In genomic region chr3:30408105-30408557, GRCh38 we compare ENCODE assay signal across 18 cellular contexts.
A peak's percentile ranks its signal among the peaks of the same experiment; 100 is the strongest.
DNase-seq lines count a peak whose midpoint lies in the region; TF ChIP-seq lines count a peak whose summit lies in the region.
"Had no signal": no experiment of that assay in that cellular context is flagged by ENCODE, and none has a peak within 500 bp of the region (broad histone marks: within the 10 kb centered on the region; RNA-seq: fewer than 3 reads in every experiment).

No MANE protein-coding gene starts in this region.

- peak; percentile 8 for DNase-seq in Daoy (ENCODE audit: low read depth)
- peak; percentile 5 for DNase-seq in NAMALWA (ENCODE audit: low spot score)
- DNase-seq in choroid plexus epithelial cell (ENCODE audit: low read depth), result peak; percentile 69
- DNase-seq in osteocyte (ENCODE audit: extremely low spot score, unreplicated experiment), result no peak
- DNase-seq in D341Med (ENCODE audit: low spot score), result no peak
- DNase-seq in COLO668 (lab: John Stamatoyannopoulos, UW; ENCODE audit: unreplicated experiment), result no peak
- DNase-seq in NCI-H1930 (lab: John Stamatoyannopoulos, UW), result no peak
- DNase-seq: activated CD4-positive, alpha-beta T cell treated with anti-CD3 and anti-CD28 coated beads for 36 hours; activated T-cell treated with anti-CD3 and anti-CD28 coated beads, Interleukin-2, amount 50 U/mL, for 1 hour; GDM1; HCEC 1CT; head of caudate nucleus; KG1; mucosa of descending colon; NCI-H1436 treated with DMSO at 0.1 percent for 48 hours; stimulated activated naive CD8-positive, alpha-beta T cell treated with anti-CD3 and anti-CD28 coated beads, Interleukin-15, Interleukin-2, amounts not matched to agents 100 U/mL and 50 U/mL, for 24 hours had no signal

- H3K9me3 Mint-ChIP-seq in osteocyte (ENCODE audit: unreplicated experiment), result peaks cover 5% of the 10 kb centered on the region

- H3K4me3 Mint-ChIP-seq in osteocyte (ENCODE audit: unreplicated experiment), result no peak overlapping the region
- H3K4me3 Mint-ChIP-seq: activated CD4-positive, alpha-beta T cell treated with anti-CD3 and anti-CD28 coated beads for 36 hours; activated naive CD8-positive, alpha-beta T cell; CD14-positive monocyte had no signal

- no peaks in the 10 kb centered on the region for H3K27me3 Mint-ChIP-seq in osteocyte (ENCODE audit: unreplicated experiment)
- H3K27me3 Mint-ChIP-seq: activated CD4-positive, alpha-beta T cell treated with anti-CD3 and anti-CD28 coated beads for 36 hours; activated naive CD8-positive, alpha-beta T cell had no signal

- no peak overlapping the region for H3K4me3 ChIP-seq in choroid plexus epithelial cell (ENCODE audit: low read depth, low read length)
- H3K4me3 ChIP-seq: mucosa of descending colon had no signal

- peaks cover 3% of the 10 kb centered on the region for H3K36me3 Mint-ChIP-seq in osteocyte (ENCODE audit: unreplicated experiment)
- H3K36me3 Mint-ChIP-seq: CD14-positive monocyte had no signal

- peak overlapping the region; percentile 79 for H3K27ac Mint-ChIP-seq in osteocyte (ENCODE audit: unreplicated experiment)
- H3K27ac Mint-ChIP-seq: activated CD4-positive, alpha-beta T cell treated with anti-CD3 and anti-CD28 coated beads for 36 hours; activated naive CD8-positive, alpha-beta T cell; CD14-positive monocyte had no signal

- H3K4me1 Mint-ChIP-seq in osteocyte (ENCODE audit: unreplicated experiment), result peaks cover 29% of the 10 kb centered on the region
- H3K4me1 Mint-ChIP-seq: activated CD4-positive, alpha-beta T cell treated with anti-CD3 and anti-CD28 coated beads for 36 hours; CD14-positive monocyte had no signal

- TF ChIP-seq CTCF in choroid plexus epithelial cell (conservative IDR thresholded peaks at IDR 0.05; ENCODE audit: low read depth, low read length), result peak; percentile 32
- TF ChIP-seq CTCF in osteocyte (IDR thresholded peaks at IDR 0.05), result peak; percentile 42

Comparison
In these comparisons a context has a peak if more than half of its experiments do, and no peak if none do; other contexts are left out.
1. DNase-seq: peak in Daoy (single experiment), NAMALWA (single experiment) and choroid plexus epithelial cell (single experiment); none in osteocyte (single experiment), D341Med (single experiment), COLO668 (single experiment) and NCI-H1930 (0 of 2).